Comparison of ENCODE assay signal across 8 cellular contexts in genomic region chr15:41695750-41696436, GRCh38. TPM values are rescaled to one million over a fixed set of nuclear protein-coding genes. Genes with fewer than 3 reads are reported as not detected.
A peak's percentile ranks its signal among the peaks of the same experiment; 100 is the strongest.
DNase-seq lines count a peak whose midpoint lies in the region; ATAC-seq and TF ChIP-seq lines count a peak whose summit lies in the region.

No MANE protein-coding gene starts in this region.

- peak in 4 of 9 donors; percentile 33 to 47 (median 44) for TF ChIP-seq CTCF in heart right ventricle (IDR thresholded peaks at IDR 0.05)

- peak overlapping the region in 1 of 10 donors; percentile 24 for H3K27ac ChIP-seq in heart right ventricle

- ATAC-seq in heart right ventricle, result peak in 5 of 8 donors; percentile 53 to 67 (median 64)

- 52 to 57% methylated on average over 8 of the region's 8 CpGs for WGBS in heart right ventricle, 2 donors

- peak; percentile 3 to 15 for DNase-seq in activated CD8-positive, alpha-beta memory T cell treated with anti-CD3 and anti-CD28 coated beads for 4 hours (ENCODE audit: low read depth in 2 of 2)
- DNase-seq in activated CD8-positive, alpha-beta memory T cell treated with anti-CD3 and anti-CD28 coated beads for 24 hours, result no peak
- DNase-seq in HEK293T (ENCODE audit: extremely low spot score) (peak; percentile 10), NCI-H2081 treated with DMSO at 0.1 percent for 48 hours (lab: John Stamatoyannopoulos, UW) (peak; percentile 2), activated T-cell treated with anti-CD3 and anti-CD28 coated beads for 4 hours (peak; percentile 27), heart right ventricle (peak in 1 of 2 donors; percentile 13), COLO668 (lab: John Stamatoyannopoulos, UW; ENCODE audit: unreplicated experiment) (no peak)
- DNase-seq in stimulated activated CD4-positive, alpha-beta T cell treated with anti-CD3 and anti-CD28 coated beads, TNF-alpha, amount 100 ng/mL, for 24 hours (ENCODE audit: low read depth in 3 of 3), result peak in 2 of 3 experiments; percentile 5 to 11

- no peaks in the 10 kb centered on the region for H3K9me3 ChIP-seq in heart right ventricle

- CTCF ChIA-PET in HEK293T (lab: Yijun Ruan, JAX), result interaction anchor here (0.6 to 0.7 kb wide), 4 partner anchors 32 to 1386 kb away, joined by 3 to 5 read pairs (median 4); no protein-coding TSS in a partner anchor

- no peaks in the 10 kb centered on the region for H3K27me3 ChIP-seq in heart right ventricle

- peaks cover 0 to 33% (median 19%) of the 10 kb centered on the region in 9 donors for H3K4me1 ChIP-seq in heart right ventricle

- POLR2A ChIA-PET in HEK293T (lab: Yijun Ruan, JAX), result no interaction called here

- H3K36me3 ChIP-seq in heart right ventricle, result peaks cover 0 to 40% (median 11%) of the 10 kb centered on the region in 9 donors

- H3K4me3 ChIP-seq in heart right ventricle, result no peak overlapping the region

- intact Hi-C loops in heart right ventricle (cut with DNase I), result loop anchor here in 1 of 10 donors (10.0 kb wide), 1 partner anchor 119 kb away; no protein-coding TSS in a partner anchor

TF ChIP-seq in HEK293T, 16 proteins besides CTCF, POLR2A, EP300 and RAD21:
- no peak for TF ChIP-seq NFRKB (IDR thresholded peaks at IDR 0.05)
- TF ChIP-seq LEF1 (IDR thresholded peaks at IDR 0.05; ENCODE audit: borderline replicate concordance), result no peak
- TF ChIP-seq CTBP1 (IDR thresholded peaks at IDR 0.05; ENCODE audit: borderline replicate concordance), result no peak
- no peak for TF ChIP-seq SUZ12 (IDR thresholded peaks at IDR 0.05)
- no peak for TF ChIP-seq TARDBP (IDR thresholded peaks at IDR 0.05)
- TF ChIP-seq SP1 (IDR thresholded peaks at IDR 0.05), result no peak
- TF ChIP-seq PKNOX1 (IDR thresholded peaks at IDR 0.05), result no peak
- no peak for TF ChIP-seq ELF4 (IDR thresholded peaks at IDR 0.05)
- no peak for TF ChIP-seq L3MBTL2 (conservative IDR thresholded peaks at IDR 0.05)
- no peak for TF ChIP-seq FOXM1 (IDR thresholded peaks at IDR 0.05; ENCODE audit: borderline replicate concordance)
- no peak for TF ChIP-seq ARNT (IDR thresholded peaks at IDR 0.05)

RNA-seq across cellular contexts. Expression of gene MGA, which starts 35.7 kb away (rescaled TPM):
- total RNA-seq in heart right ventricle, result 10 to 100 TPM; 22.2 to 45.3 (median 35.9) TPM
- polyA plus RNA-seq in heart right ventricle, result 1 to 10 TPM; 1.6 to 4.6 TPM

Comparison
In these comparisons a context has a peak if more than half of its experiments do, and no peak if none do; other contexts are left out.
1. DNase-seq: peak in activated CD8-positive, alpha-beta memory T cell treated with anti-CD3 and anti-CD28 coated beads for 4 hours (2 of 2), HEK293T (single experiment), NCI-H2081 treated with DMSO at 0.1 percent for 48 hours (single experiment), activated T-cell treated with anti-CD3 and anti-CD28 coated beads for 4 hours (single experiment) and stimulated activated CD4-positive, alpha-beta T cell treated with anti-CD3 and anti-CD28 coated beads, TNF-alpha, amount 100 ng/mL, for 24 hours (2 of 3); none in activated CD8-positive, alpha-beta memory T cell treated with anti-CD3 and anti-CD28 coated beads for 24 hours (single experiment) and COLO668 (single experiment).